In the genomic region with DNA sequence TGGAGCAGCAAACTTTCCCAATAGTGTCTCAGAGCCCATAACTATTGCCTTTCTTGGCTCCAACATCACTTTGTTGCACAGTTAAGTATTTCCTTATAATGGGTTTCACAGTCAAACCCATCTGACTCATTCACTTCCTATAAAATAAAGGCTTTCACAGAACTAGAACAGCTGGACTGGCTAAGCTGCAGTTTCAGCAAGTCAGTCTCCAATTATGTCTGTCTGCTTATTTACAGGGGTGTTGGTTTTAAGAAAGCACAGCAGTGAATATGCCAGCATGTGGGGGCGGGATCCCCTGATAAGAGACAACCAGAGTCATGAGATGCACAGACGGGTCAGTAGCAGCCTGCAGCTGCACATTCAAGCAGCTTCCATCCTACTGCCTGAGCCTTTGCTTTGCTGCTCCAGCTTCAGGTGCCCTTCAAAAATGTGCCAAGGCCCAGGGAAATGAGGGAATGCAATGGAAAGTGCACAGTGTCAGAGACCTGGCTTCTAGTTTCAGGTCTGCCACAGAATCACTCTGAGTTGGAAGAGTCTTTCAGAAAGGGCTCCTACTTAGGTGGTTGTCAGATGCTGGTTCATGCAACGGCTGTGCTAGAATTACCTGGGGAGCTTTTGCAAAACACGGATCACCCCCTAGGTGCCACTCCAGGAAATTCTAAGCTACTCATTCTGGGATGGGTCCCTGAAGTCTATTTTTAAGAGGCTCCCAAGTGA, we compare ENCODE assay signal across 1 cellular context.
TF ChIP-seq lines count a peak whose summit lies in the region.

No MANE protein-coding gene starts in this region.

TF ChIP-seq in A549, 52 proteins besides CTCF, POLR2A, EP300 and RAD21:
- TF ChIP-seq SREBF2 (IDR thresholded peaks at IDR 0.05) (no peak), MAFK (IDR thresholded peaks at IDR 0.05; ENCODE audit: partially characterized antibody) (no peak), GATA3 (IDR thresholded peaks at IDR 0.05; ENCODE audit: borderline replicate concordance) (no peak), CHD4 (IDR thresholded peaks at IDR 0.05; ENCODE audit: borderline replicate concordance) (no peak), RCOR1 (IDR thresholded peaks at IDR 0.05; ENCODE audit: low read depth, low read length) (no peak), SMC3 (IDR thresholded peaks at IDR 0.05) (no peak), HDAC2 (IDR thresholded peaks at IDR 0.05) (no peak)
- TF ChIP-seq, protein P1, sequence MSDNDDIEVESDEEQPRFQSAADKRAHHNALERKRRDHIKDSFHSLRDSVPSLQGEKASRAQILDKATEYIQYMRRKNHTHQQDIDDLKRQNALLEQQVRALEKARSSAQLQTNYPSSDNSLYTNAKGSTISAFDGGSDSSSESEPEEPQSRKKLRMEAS (IDR thresholded peaks at IDR 0.05) = no peak
